24 cellular contexts compared by ENCODE assay signal in genomic region chr11:33645686-33646085, GRCh38. TPM values are rescaled to one million over a fixed set of nuclear protein-coding genes. Genes with fewer than 3 reads are reported as not detected.
"Had no signal": no experiment of that assay in that cellular context is flagged by ENCODE, and none has a peak within 500 bp of the region (broad histone marks: within the 10 kb centered on the region; RNA-seq: fewer than 3 reads in every experiment).

No MANE protein-coding gene starts in this region.

- DNase-seq: activated B cell treated with CpG ODN at 0.5 μM for 24 hours; activated CD4-positive, alpha-beta memory T cell treated with anti-CD3 and anti-CD28 coated beads for 36 hours; activated CD4-positive, alpha-beta T cell treated with anti-CD3 and anti-CD28 coated beads for 1 hour; activated CD4-positive, alpha-beta T cell treated with anti-CD3 and anti-CD28 coated beads, Interleukin-2, amount 10 ng/mL, durations not matched to agents 7 days and 5 days; activated CD8-positive, alpha-beta memory T cell treated with anti-CD3 and anti-CD28 coated beads for 24 hours; activated effector memory CD4-positive, alpha-beta T cell treated with anti-CD3 and anti-CD28 coated beads, Interleukin-2, amount 50 U/mL, for 16 hours; activated naive CD4-positive, alpha-beta T cell treated with Interleukin-2 at 50 U/mL for 16 hours; activated T-cell treated with anti-CD3 and anti-CD28 coated beads, Interleukin-2, amount 50 U/mL, for 4 hours; adrenal gland; anterior cingulate cortex; MM.1S; NCI-H1105; NCI-H1694; NCI-H2029; NCI-H446 treated with DMSO at 0.1 percent for 48 hours; NCI-H524 treated with DMSO at 0.1 percent for 48 hours; NCI-H82; T-cell; T-helper 2 cell; T1000 had no signal

- H3K27me3 ChIP-seq: adrenal gland, breast epithelium had no signal

- H3K4me3 ChIP-seq: adrenal gland, breast epithelium, SK-N-MC had no signal

- H3K9me3 ChIP-seq: adrenal gland, breast epithelium had no signal

- ATAC-seq: activated T-cell treated with anti-CD3 and anti-CD28 coated beads, Interleukin-2, amount 50 U/mL, for 4 hours; T-cell had no signal

- H3K36me3 ChIP-seq: adrenal gland, breast epithelium had no signal

- H3K27ac ChIP-seq: adrenal gland, breast epithelium, SK-N-MC had no signal

- H3K4me1 ChIP-seq: adrenal gland, breast epithelium had no signal

RNA-seq across cellular contexts. Expression of gene C11orf91, which starts 54.9 kb away (rescaled TPM):
- total RNA-seq: activated CD4-positive, alpha-beta memory T cell treated with anti-CD3 and anti-CD28 coated beads for 36 hours; activated T-cell treated with anti-CD3 and anti-CD28 coated beads, Interleukin-2, amount 50 U/mL, for 4 hours; adrenal gland; breast epithelium; OCI-LY7; RPMI7951 had no signal
